Comparison of ENCODE assay signal across 8 cellular contexts in genomic region chr11:15969281-15969680, GRCh38.
A peak's percentile ranks its signal among the peaks of the same experiment; 100 is the strongest.
DNase-seq lines count a peak whose midpoint lies in the region; ATAC-seq, FAIRE-seq and TF ChIP-seq lines count a peak whose summit lies in the region.

No MANE protein-coding gene starts in this region.

- H3K4me1 ChIP-seq in keratinocyte (ENCODE audit: control insufficient read depth, extremely low read depth, insufficient read depth, low read length) = peaks cover 62% of the 10 kb centered on the region
- peaks cover 15 to 31% of the 10 kb centered on the region in 2 donors for H3K4me1 ChIP-seq in thoracic aorta (ENCODE audit: control insufficient read depth in 1 of 2, low read depth in 2 of 2)

- no peak overlapping the region for H3K4me3 Mint-ChIP-seq in activated T-cell treated with anti-CD3 and anti-CD28 coated beads, Interleukin-2, amount 50 U/mL, for 24 hours

- no peak for TF ChIP-seq CTCF in keratinocyte (optimal IDR thresholded peaks at IDR 0.05 in 1 of 3, IDR thresholded peaks at IDR 0.05 in 1 of 3, conservative IDR thresholded peaks at IDR 0.05 in 1 of 3; ENCODE audit: extremely low read depth in 1 of 3, insufficient read depth in 2 of 3, low read length in 3 of 3)
- TF ChIP-seq CTCF in thoracic aorta (IDR thresholded peaks at IDR 0.05) = no peak

- no peaks in the 10 kb centered on the region for H3K9me3 Mint-ChIP-seq in activated T-cell treated with anti-CD3 and anti-CD28 coated beads, Interleukin-2, amount 50 U/mL, for 24 hours

- H3K9me3 ChIP-seq in keratinocyte (ENCODE audit: control insufficient read depth, low read depth, low read length) (no peaks in the 10 kb centered on the region), thoracic aorta (no peaks in the 10 kb centered on the region)

- H3K36me3 Mint-ChIP-seq in activated T-cell treated with anti-CD3 and anti-CD28 coated beads, Interleukin-2, amount 50 U/mL, for 24 hours (ENCODE audit: low read depth) = no peaks in the 10 kb centered on the region

- FAIRE-seq in keratinocyte (lab: Jason Lieb, UNC) = peak; percentile 87

- peak overlapping the region; percentile 51 for H2AFZ ChIP-seq in keratinocyte (ENCODE audit: control insufficient read depth, low read length)

- H3K36me3 ChIP-seq in keratinocyte (ENCODE audit: control insufficient read depth in 2 of 2, extremely low read depth in 1 of 2, insufficient read depth in 2 of 2, low read length in 2 of 2) (peaks cover 0 to 3% of the 10 kb centered on the region in 2 experiments), thoracic aorta (no peaks in the 10 kb centered on the region)

- H3K27ac Mint-ChIP-seq in activated T-cell treated with anti-CD3 and anti-CD28 coated beads, Interleukin-2, amount 50 U/mL, for 24 hours = no peak overlapping the region

- no peaks in the 10 kb centered on the region for H4K20me1 ChIP-seq in keratinocyte (ENCODE audit: control insufficient read depth, extremely low read depth, insufficient read depth, low read length)

- H3K4me2 ChIP-seq in keratinocyte (ENCODE audit: control insufficient read depth, extremely low read depth, insufficient read depth, low read depth, low read length) = peak overlapping the region; percentile 59

- peaks cover 3% of the 10 kb centered on the region for H3K9me1 ChIP-seq in keratinocyte (ENCODE audit: control insufficient read depth, extremely low read depth, insufficient read depth, low read length)

- H3K27me3 ChIP-seq in keratinocyte (ENCODE audit: control insufficient read depth, extremely low read depth, insufficient read depth, low read length) = no peaks in the 10 kb centered on the region
- no peaks in the 10 kb centered on the region for H3K27me3 ChIP-seq in thoracic aorta (replicated peaks; ENCODE audit: insufficient read depth)

- peak overlapping the region; percentile 98 for H3K27ac ChIP-seq in keratinocyte (ENCODE audit: control insufficient read depth, insufficient read depth, low read length)
- peak overlapping the region; percentile 2 to 68 for H3K27ac ChIP-seq in thoracic aorta

- H3K4me1 Mint-ChIP-seq in activated T-cell treated with anti-CD3 and anti-CD28 coated beads, Interleukin-2, amount 50 U/mL, for 24 hours (ENCODE audit: low read depth) = no peaks in the 10 kb centered on the region

- peak overlapping the region; percentile 85 for H3K9ac ChIP-seq in keratinocyte (ENCODE audit: control insufficient read depth, extremely low read depth, insufficient read depth, low read length)

- peak; percentile 71 for ATAC-seq in GM21390 (IDR thresholded peaks at IDR 0.05; ENCODE audit: unreplicated experiment)
- peak; percentile 82 for ATAC-seq in thoracic aorta (ENCODE audit: insufficient number of reproducible peaks, low FRiP score, low read depth)

- no peaks in the 10 kb centered on the region for H3K27me3 Mint-ChIP-seq in activated T-cell treated with anti-CD3 and anti-CD28 coated beads, Interleukin-2, amount 50 U/mL, for 24 hours

- no peaks in the 10 kb centered on the region for H3K79me2 ChIP-seq in keratinocyte (ENCODE audit: control insufficient read depth, insufficient read depth, low read length)

- H3K4me3 ChIP-seq in keratinocyte (ENCODE audit: control insufficient read depth in 2 of 3, extremely low read depth in 1 of 3, insufficient read depth in 2 of 3, low read depth in 1 of 3, low read length in 3 of 3) (peak overlapping the region in 2 of 3 experiments; percentile 36 to 50), thoracic aorta (peak overlapping the region; percentile 33)

- peak; percentile 57 for DNase-seq in COLO829 (ENCODE audit: low spot score)
- peak; percentile 70 for DNase-seq in HT1080 (ENCODE audit: low read depth)
- DNase-seq in astrocyte of the hippocampus (ENCODE audit: low read depth, low spot score) = peak; percentile 77
- peak; percentile 44 for DNase-seq in keratinocyte (ENCODE audit: low read depth, low spot score)
- DNase-seq in thoracic aorta (ENCODE audit: low spot score) = no peak
- DNase-seq in cerebellar cortex (ENCODE audit: low spot score) = no peak
- no peak for DNase-seq in activated T-cell treated with anti-CD3 and anti-CD28 coated beads, Interleukin-2, amount 50 U/mL, for 24 hours

- dilution Hi-C loops in keratinocyte (cut with MboI; ENCODE audit: extremely low pct_ligation_motif_present, low sequenced_read_pairs) = no loop called here

Comparison
In these comparisons a context has a peak if more than half of its experiments do, and no peak if none do; other contexts are left out.
1. DNase-seq: peak in COLO829 (single experiment), HT1080 (single experiment), astrocyte of the hippocampus (single experiment) and keratinocyte (single experiment); none in thoracic aorta (single experiment), cerebellar cortex (single experiment) and activated T-cell treated with anti-CD3 and anti-CD28 coated beads, Interleukin-2, amount 50 U/mL, for 24 hours (single experiment).